ENCODE assay signal across 8 cellular contexts in the genomic region with DNA sequence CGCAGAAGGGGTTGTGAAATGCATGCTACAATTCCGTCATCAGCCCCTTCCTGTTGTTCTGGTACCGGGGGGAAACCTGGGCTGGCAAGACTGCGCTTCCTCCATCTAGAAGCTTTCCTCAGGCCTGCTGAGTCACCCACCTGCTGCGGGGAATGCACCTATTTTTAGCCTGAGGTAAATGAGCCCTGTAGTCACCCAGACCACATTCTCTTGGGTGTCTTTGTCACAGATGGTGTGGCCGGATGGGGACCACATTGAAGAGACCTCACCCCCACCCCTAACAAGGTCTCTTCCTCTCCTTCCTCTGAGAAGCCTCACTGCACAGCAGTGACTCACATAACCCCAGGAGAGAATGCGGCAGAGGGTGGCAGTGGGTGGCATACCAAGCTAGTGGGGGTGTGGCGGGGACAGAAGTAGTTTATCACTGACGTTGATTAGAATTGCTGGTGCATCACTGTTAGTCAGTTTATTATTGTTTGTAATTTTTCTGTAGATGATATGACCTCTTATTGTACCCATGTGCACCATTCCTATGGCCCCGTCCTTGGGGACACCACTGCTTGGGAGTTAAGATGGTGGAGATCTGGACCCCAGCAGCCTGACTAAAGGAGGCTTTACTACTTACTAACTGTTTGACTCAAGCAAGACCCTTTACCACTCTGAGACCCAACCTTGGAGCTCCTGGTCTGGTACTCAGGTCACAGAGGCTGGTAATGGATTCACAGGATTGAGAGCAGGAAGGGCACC.
DNase-seq lines count a peak whose midpoint lies in the region; ATAC-seq lines count a peak whose summit lies in the region.

No MANE protein-coding gene starts in this region.

- H3K9me3 Mint-ChIP-seq in activated CD4-positive, alpha-beta memory T cell treated with anti-CD3 and anti-CD28 coated beads for 36 hours: no peaks in the 10 kb centered on the region

- H3K27me3 Mint-ChIP-seq in activated CD4-positive, alpha-beta memory T cell treated with anti-CD3 and anti-CD28 coated beads for 36 hours: no peaks in the 10 kb centered on the region

- H3K27ac Mint-ChIP-seq in activated CD4-positive, alpha-beta memory T cell treated with anti-CD3 and anti-CD28 coated beads for 36 hours: peak overlapping the region; percentile 91

- peaks cover 87% of the 10 kb centered on the region for H3K4me1 Mint-ChIP-seq in activated CD4-positive, alpha-beta memory T cell treated with anti-CD3 and anti-CD28 coated beads for 36 hours (ENCODE audit: low read depth)

- ATAC-seq in GM21576 (IDR thresholded peaks at IDR 0.05; ENCODE audit: unreplicated experiment): peak; percentile 78
- peak; percentile 76 for ATAC-seq in esophagus mucosa

- intact Hi-C loops in activated CD4-positive, alpha-beta memory T cell treated with anti-CD3 and anti-CD28 coated beads for 36 hours (cut with micrococcal nuclease): loop anchor here (1.0 to 10.0 kb wide), 11 partner anchors 12 to 450 kb away; a partner anchor contains a TSS

- POLR2A ChIA-PET in activated CD4-positive, alpha-beta memory T cell treated with anti-CD3 and anti-CD28 coated beads for 36 hours (lab: Charles Lee): interaction anchor here (0.6 to 6.2 kb wide), 13 partner anchors 11 to 120 kb away, joined by 3 to 56 read pairs (median 4); a partner anchor contains a TSS

- CTCF ChIA-PET in activated CD4-positive, alpha-beta memory T cell treated with anti-CD3 and anti-CD28 coated beads for 36 hours (lab: Charles Lee): interaction anchor here (0.9 to 5.9 kb wide), 8 partner anchors 11 to 100 kb away, joined by 3 to 52 read pairs (median 4); no protein-coding TSS in a partner anchor

- no peaks in the 10 kb centered on the region for H3K36me3 Mint-ChIP-seq in activated CD4-positive, alpha-beta memory T cell treated with anti-CD3 and anti-CD28 coated beads for 36 hours

- peak overlapping the region; percentile 37 for H3K4me3 Mint-ChIP-seq in activated CD4-positive, alpha-beta memory T cell treated with anti-CD3 and anti-CD28 coated beads for 36 hours

- DNase-seq in EH (ENCODE audit: low read depth) (peak; percentile 79), KBM-7 (peak; percentile 89), occipital lobe (lab: John Stamatoyannopoulos, UW) (no peak), DMS79 treated with DMSO at 0.1 percent for 48 hours (lab: John Stamatoyannopoulos, UW) (no peak)
- peak; percentile 97 for DNase-seq in activated CD4-positive, alpha-beta memory T cell treated with anti-CD3 and anti-CD28 coated beads for 36 hours
- DNase-seq in stimulated activated CD4-positive, alpha-beta T cell treated with anti-CD3 and anti-CD28 coated beads, Interleukin-4, amount 100 ng/mL, for 4 hours: peak; percentile 71 to 96

- in situ Hi-C loops in KBM-7 (cut with MboI; ENCODE audit: low pct_unique_long_range_greater_than_20kb, low sequenced_read_pairs): no loop called here

Comparison
In these comparisons a context has a peak if more than half of its experiments do, and no peak if none do; other contexts are left out.
1. DNase-seq: peak in EH (single experiment), KBM-7 (single experiment), activated CD4-positive, alpha-beta memory T cell treated with anti-CD3 and anti-CD28 coated beads for 36 hours (single experiment) and stimulated activated CD4-positive, alpha-beta T cell treated with anti-CD3 and anti-CD28 coated beads, Interleukin-4, amount 100 ng/mL, for 4 hours (2 of 2); none in occipital lobe (single experiment) and DMS79 treated with DMSO at 0.1 percent for 48 hours (single experiment).